Comparison of ENCODE assay signal across 22 cellular contexts in the genomic region with DNA sequence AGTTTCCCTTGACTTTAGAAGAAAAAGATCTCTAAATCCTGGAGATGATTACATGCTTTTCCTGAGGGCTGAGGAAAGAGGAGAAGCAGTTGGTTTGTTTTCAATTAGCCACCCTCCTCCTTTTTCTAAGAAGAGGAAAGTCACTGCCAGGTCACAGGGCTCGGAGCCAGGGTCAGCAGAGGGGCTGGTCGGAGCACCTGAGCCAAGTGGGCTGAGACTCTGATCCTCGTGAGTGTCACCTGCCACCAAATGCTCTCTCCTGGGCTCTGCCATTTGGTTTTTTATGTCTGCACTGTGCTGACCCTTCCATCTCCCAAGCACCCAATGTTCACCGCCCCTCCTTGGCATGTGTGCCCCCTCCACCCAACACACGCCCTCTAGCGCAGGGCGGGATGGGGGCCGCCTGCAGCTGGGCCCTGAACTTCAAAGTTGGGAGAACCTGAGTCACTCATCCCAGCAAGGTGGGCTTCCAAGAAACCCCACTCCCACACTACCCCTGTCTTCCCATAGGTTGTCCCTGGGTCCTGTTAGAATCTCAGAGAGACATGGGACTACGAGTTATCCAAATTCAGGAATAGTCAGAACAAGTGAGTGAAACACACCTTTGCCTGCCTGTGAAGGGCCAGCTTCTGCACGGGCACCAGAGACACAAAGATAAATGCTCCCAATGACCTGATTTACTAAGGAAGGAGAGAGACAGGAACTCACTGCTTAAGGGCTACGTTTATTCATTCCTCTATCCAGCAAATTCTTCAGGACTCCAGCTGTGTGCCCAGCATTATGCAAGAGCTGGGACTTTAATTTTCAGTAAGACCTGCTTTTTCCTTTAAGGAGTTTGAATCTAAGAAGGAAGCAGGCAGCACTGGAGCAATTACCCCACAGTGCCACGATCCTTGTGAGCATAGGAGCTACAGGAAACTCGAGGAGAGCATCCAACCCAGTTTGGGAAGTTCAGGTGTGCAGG.
DNase-seq lines count a peak whose midpoint lies in the region; ATAC-seq, FAIRE-seq and TF ChIP-seq lines count a peak whose summit lies in the region.
"Had no signal": no experiment of that assay in that cellular context is flagged by ENCODE, and none has a peak within 500 bp of the region (broad histone marks: within the 10 kb centered on the region; RNA-seq: fewer than 3 reads in every experiment).

No MANE protein-coding gene starts in this region.

- no peaks in the 10 kb centered on the region for H3K36me3 Mint-ChIP-seq in dendritic cell treated with granulocyte-macrophage colony-stimulating factor and Interleukin-4, amounts not matched to agents 40 ng/mL and 50 ng/mL, for 4 days (ENCODE audit: low read depth)
- H3K36me3 Mint-ChIP-seq: activated CD4-positive, alpha-beta memory T cell treated with anti-CD3 and anti-CD28 coated beads for 36 hours; CD4-positive, CD25-positive, alpha-beta regulatory T cell had no signal

- H2BK5ac ChIP-seq in mesendoderm (ENCODE audit: low read length) = no peak overlapping the region

- H3K4ac ChIP-seq in mesendoderm (ENCODE audit: low read depth, low read length) = no peak overlapping the region

- H3K27me3 Mint-ChIP-seq in dendritic cell treated with granulocyte-macrophage colony-stimulating factor and Interleukin-4, amounts not matched to agents 40 ng/mL and 50 ng/mL, for 4 days = peaks cover 8% of the 10 kb centered on the region

- intact Hi-C loops in dendritic cell treated with granulocyte-macrophage colony-stimulating factor and Interleukin-4, amounts not matched to agents 40 ng/mL and 50 ng/mL, for 4 days (cut with micrococcal nuclease) = no loop called here

- no peak for TF ChIP-seq CTCF in A549 (IDR thresholded peaks at IDR 0.05)

- H3K9ac ChIP-seq in mesendoderm (ENCODE audit: low read length) = no peak overlapping the region
- H3K9ac ChIP-seq: KMS-11 had no signal

- no peak for ATAC-seq in A549
- no peak for ATAC-seq in HG03025 (IDR thresholded peaks at IDR 0.05; ENCODE audit: low FRiP score, unreplicated experiment)
- ATAC-seq in HG03571 (IDR thresholded peaks at IDR 0.05; ENCODE audit: unreplicated experiment) = no peak

- H3K27ac ChIP-seq in A549 (peak overlapping the region; percentile 78 to 86; a peak in 5 of 6 replicates), mesendoderm (ENCODE audit: low read depth, low read length) (no peak overlapping the region)
- H3K27ac ChIP-seq: cardiac muscle cell, KMS-11, right atrium auricular region, VCaP had no signal

- TF ChIP-seq EP300 in A549 (IDR thresholded peaks at IDR 0.05) = no peak

- 79% methylated on average over 13 of the region's 13 CpGs for WGBS in A549 (ENCODE audit: missing lambda C conversion rate)
- WGBS in mesendoderm (ENCODE audit: extremely low coverage, insufficient coverage, low lambda C conversion rate) = no CpG with 5 or more reads among the region's 13 CpGs

- no peak overlapping the region for H4K5ac ChIP-seq in mesendoderm (ENCODE audit: low read length)

- DNase-seq in A549 (ENCODE audit: low read depth in 1 of 2, low spot score in 1 of 2) (no peak), HEK293T (ENCODE audit: extremely low spot score) (no peak), mesendoderm (no peak), HCEC 1CT (no peak), inferior parietal cortex (ENCODE audit: extremely low spot score) (no peak)
- DNase-seq: activated T-cell treated with anti-CD3 and anti-CD28 coated beads, Interleukin-2, amount 50 U/mL, for 48 hours; CD4-positive, CD25-positive, alpha-beta regulatory T cell; DMS79; effector CD4-positive, alpha-beta T cell; hypothalamus; NCI-H2029 treated with DMSO at 0.1 percent for 48 hours; SHP77; stimulated activated naive CD4-positive, alpha-beta T cell; transverse colon had no signal

- H3K9me3 ChIP-seq in A549 = no peaks in the 10 kb centered on the region
- H3K9me3 ChIP-seq: right atrium auricular region, transverse colon had no signal

- peak overlapping the region; percentile 8 for H3K27ac Mint-ChIP-seq in dendritic cell treated with granulocyte-macrophage colony-stimulating factor and Interleukin-4, amounts not matched to agents 40 ng/mL and 50 ng/mL, for 4 days
- H3K27ac Mint-ChIP-seq: activated CD4-positive, alpha-beta memory T cell treated with anti-CD3 and anti-CD28 coated beads for 36 hours had no signal

- no peak overlapping the region for H2AK5ac ChIP-seq in mesendoderm (ENCODE audit: low read length)

- peaks cover 40% of the 10 kb centered on the region for H3K4me1 Mint-ChIP-seq in dendritic cell treated with granulocyte-macrophage colony-stimulating factor and Interleukin-4, amounts not matched to agents 40 ng/mL and 50 ng/mL, for 4 days (ENCODE audit: low read depth)

- H3K36me3 ChIP-seq in mesendoderm (ENCODE audit: control insufficient read depth, insufficient read depth, low read length) = no peaks in the 10 kb centered on the region
- H3K36me3 ChIP-seq: cardiac muscle cell, right atrium auricular region, transverse colon had no signal

- CTCF ChIA-PET in A549 (lab: Yijun Ruan, JAX) (interaction anchor here (1.5 kb wide), 1 partner anchor 29 kb away, joined by 3 read pairs; no protein-coding TSS in a partner anchor), HEK293T (lab: Yijun Ruan, JAX) (no interaction called here)

- POLR2A ChIA-PET in A549 (lab: Yijun Ruan, JAX) = no interaction called here
- POLR2A ChIA-PET in HEK293T (lab: Yijun Ruan, JAX) = interaction anchor here (2.1 kb wide), 1 partner anchor 24 kb away, joined by 6 read pairs; no protein-coding TSS in a partner anchor

- H3K56ac ChIP-seq in mesendoderm (ENCODE audit: low read length) = peak overlapping the region; percentile 6

- no peak overlapping the region for H4K8ac ChIP-seq in mesendoderm (ENCODE audit: low read depth, low read length)

- peak overlapping the region; percentile 85; the same call in 2 of the 3 replicates for H3K4me2 ChIP-seq in A549
- H3K4me2 ChIP-seq in mesendoderm (ENCODE audit: low read length) = no peak overlapping the region
- H3K4me2 ChIP-seq: KMS-11 had no signal

- no peak overlapping the region for H3K4me3 Mint-ChIP-seq in dendritic cell treated with granulocyte-macrophage colony-stimulating factor and Interleukin-4, amounts not matched to agents 40 ng/mL and 50 ng/mL, for 4 days
- H3K4me3 Mint-ChIP-seq: activated CD4-positive, alpha-beta memory T cell treated with anti-CD3 and anti-CD28 coated beads for 36 hours had no signal

- H3K79me2 ChIP-seq in mesendoderm (ENCODE audit: control insufficient read depth, insufficient read depth, low read length) = no peaks in the 10 kb centered on the region

- H2BK15ac ChIP-seq in mesendoderm (replicated peaks; ENCODE audit: low read depth) = no peak overlapping the region

- TF ChIP-seq POLR2A in A549 (IDR thresholded peaks at IDR 0.05; ENCODE audit: low read length) = no peak

- no peak overlapping the region for H2BK120ac ChIP-seq in mesendoderm (ENCODE audit: low read depth, low read length)

- no peaks in the 10 kb centered on the region for H3K27me3 ChIP-seq in mesendoderm (ENCODE audit: insufficient read depth, low read length, poor library complexity)
- H3K27me3 ChIP-seq: right atrium auricular region, transverse colon had no signal

- FAIRE-seq in A549 (lab: Jason Lieb, UNC) = no peak

- no peak for TF ChIP-seq RAD21 in A549 (conservative IDR thresholded peaks at IDR 0.05 in 1 of 2, IDR thresholded peaks at IDR 0.05 in 1 of 2)

- H3K79me1 ChIP-seq in mesendoderm (ENCODE audit: low read length) = no peaks in the 10 kb centered on the region

- no peak overlapping the region for H3K18ac ChIP-seq in mesendoderm (ENCODE audit: low read length)

- H3K9me3 Mint-ChIP-seq in dendritic cell treated with granulocyte-macrophage colony-stimulating factor and Interleukin-4, amounts not matched to agents 40 ng/mL and 50 ng/mL, for 4 days = no peaks in the 10 kb centered on the region
- H3K9me3 Mint-ChIP-seq: activated CD4-positive, alpha-beta memory T cell treated with anti-CD3 and anti-CD28 coated beads for 36 hours; CD4-positive, CD25-positive, alpha-beta regulatory T cell had no signal

- no peak overlapping the region for H3K23ac ChIP-seq in mesendoderm (ENCODE audit: low read length)

- peaks cover 74% of the 10 kb centered on the region for H3K4me1 ChIP-seq in A549
- H3K4me1 ChIP-seq in mesendoderm (ENCODE audit: control insufficient read depth, low read depth, low read length) = peaks cover 8% of the 10 kb centered on the region
- H3K4me1 ChIP-seq: right atrium auricular region had no signal

- no peak overlapping the region for H3K4me3 ChIP-seq in A549
- no peak overlapping the region for H3K4me3 ChIP-seq in mesendoderm (ENCODE audit: low read length)
- H3K4me3 ChIP-seq: cardiac muscle cell, right atrium auricular region, transverse colon had no signal

TF ChIP-seq in A549, 52 proteins besides CTCF, POLR2A, EP300 and RAD21:
- TF ChIP-seq FOSB (CRISPR knock-in tag; IDR thresholded peaks at IDR 0.05) = no peak
- TF ChIP-seq CEBPB (IDR thresholded peaks at IDR 0.05) = 0 out of 4 replicates have a peak, but pooled peaks of 1 of the 2 experiments have one; percentile 53

TF ChIP-seq in HEK293T, 16 proteins besides CTCF, POLR2A, EP300 and RAD21:
- TF ChIP-seq ARNT (IDR thresholded peaks at IDR 0.05) = 0 out of 2 replicates have a peak, but pooled peaks have one; percentile 14
- no peak for TF ChIP-seq L3MBTL2 (conservative IDR thresholded peaks at IDR 0.05)
